Comparison of ENCODE assay signal across 14 cellular contexts in genomic region chr2:217593732-217594131, GRCh38.
DNase-seq lines count a peak whose midpoint lies in the region; ATAC-seq, FAIRE-seq and TF ChIP-seq lines count a peak whose summit lies in the region.
"Had no signal": no experiment of that assay in that cellular context is flagged by ENCODE, and none has a peak within 500 bp of the region (broad histone marks: within the 10 kb centered on the region; RNA-seq: fewer than 3 reads in every experiment).

No MANE protein-coding gene starts in this region.

- no peak for TF ChIP-seq CTCF in HFFc6 (IDR thresholded peaks at IDR 0.05)

- ATAC-seq in stimulated activated naive CD8-positive, alpha-beta T cell treated with anti-CD3 and anti-CD28 coated beads, Interleukin-15, amount 100 ng/mL, for 72 hours: peak; percentile 62
- no peak for ATAC-seq in stimulated activated naive CD8-positive, alpha-beta T cell treated with anti-CD3 and anti-CD28 coated beads, Interleukin-15, Interleukin-2, amounts not matched to agents 100 U/mL and 50 U/mL, for 24 hours
- peak; percentile 40 for ATAC-seq in HG03280 (IDR thresholded peaks at IDR 0.05; ENCODE audit: unreplicated experiment)
- no peak for ATAC-seq in HG03039 (IDR thresholded peaks at IDR 0.05; ENCODE audit: unreplicated experiment)
- ATAC-seq: activated naive CD4-positive, alpha-beta T cell treated with anti-CD3 and anti-CD28 coated beads, Interleukin-2, amount 50 U/mL, for 72 hours; left lung; SK-N-SH treated with all-trans-retinoic acid at 6 μM for 48 hours had no signal

- H3K27me3 Mint-ChIP-seq in stimulated activated naive CD8-positive, alpha-beta T cell treated with anti-CD3 and anti-CD28 coated beads, Interleukin-15, amount 100 ng/mL, for 72 hours: peaks cover 11% of the 10 kb centered on the region
- peaks cover 28% of the 10 kb centered on the region for H3K27me3 Mint-ChIP-seq in HFFc6 (ENCODE audit: insufficient read depth)

- peaks cover 7% of the 10 kb centered on the region for H3K4me1 ChIP-seq in SJCRH30
- no peaks in the 10 kb centered on the region for H3K4me1 ChIP-seq in small intestine (ENCODE audit: control insufficient read depth in 2 of 2, insufficient read depth in 1 of 2, low read depth in 1 of 2, low read length in 1 of 2)
- H3K4me1 ChIP-seq: left lung had no signal

- H3K4me3 ChIP-seq in SJCRH30: no peak overlapping the region
- H3K4me3 ChIP-seq in small intestine (ENCODE audit: low read depth in 1 of 2, low read length in 2 of 2): no peak overlapping the region
- H3K4me3 ChIP-seq: left lung had no signal

- peak overlapping the region in 1 of 2 donors; percentile 64 for H3K4me3 Mint-ChIP-seq in stimulated activated naive CD8-positive, alpha-beta T cell treated with anti-CD3 and anti-CD28 coated beads, Interleukin-15, amount 100 ng/mL, for 72 hours
- no peak overlapping the region for H3K4me3 Mint-ChIP-seq in HFFc6

- no peak for DNase-seq in stimulated activated naive CD8-positive, alpha-beta T cell treated with anti-CD3 and anti-CD28 coated beads, Interleukin-15, amount 100 ng/mL, for 72 hours
- DNase-seq in stimulated activated naive CD8-positive, alpha-beta T cell treated with anti-CD3 and anti-CD28 coated beads, Interleukin-15, Interleukin-2, amounts not matched to agents 100 U/mL and 50 U/mL, for 24 hours: no peak
- DNase-seq in SJCRH30: peak; percentile 55 to 63
- no peak for DNase-seq in small intestine
- DNase-seq in HFFc6: no peak
- no peak for DNase-seq in SK-N-DZ (ENCODE audit: low spot score)
- DNase-seq: foreskin melanocyte; left lung; stimulated activated CD4-positive, alpha-beta T cell treated with anti-CD3 and anti-CD28 coated beads, Interleukin-2, amount 100 ng/mL, for 24 hours had no signal

- H3K9me3 Mint-ChIP-seq in stimulated activated naive CD8-positive, alpha-beta T cell treated with anti-CD3 and anti-CD28 coated beads, Interleukin-15, amount 100 ng/mL, for 72 hours: peaks cover 5 to 6% of the 10 kb centered on the region in 2 donors
- no peaks in the 10 kb centered on the region for H3K9me3 Mint-ChIP-seq in HFFc6

- H3K27me3 ChIP-seq in SJCRH30 (no peaks in the 10 kb centered on the region), small intestine (ENCODE audit: control insufficient read depth in 2 of 2, insufficient read depth in 2 of 2, low read length in 2 of 2) (no peaks in the 10 kb centered on the region)
- H3K27me3 ChIP-seq: left lung had no signal

- no peaks in the 10 kb centered on the region for H3K36me3 ChIP-seq in SJCRH30
- no peaks in the 10 kb centered on the region for H3K36me3 ChIP-seq in small intestine (ENCODE audit: control insufficient read depth in 2 of 2, insufficient read depth in 2 of 2, low read length in 2 of 2)
- H3K36me3 ChIP-seq: left lung had no signal

- H3K36me3 Mint-ChIP-seq in HFFc6 (ENCODE audit: low read depth): no peaks in the 10 kb centered on the region
- H3K36me3 Mint-ChIP-seq: activated naive CD4-positive, alpha-beta T cell treated with anti-CD3 and anti-CD28 coated beads, Interleukin-2, amount 50 U/mL, for 72 hours had no signal

- WGBS in small intestine, 3 donors: 38 to 54% (median 50%) methylated on average over 4 of the region's 4 CpGs

- H3K9me3 ChIP-seq in SJCRH30 (replicated peaks) (no peaks in the 10 kb centered on the region), small intestine (ENCODE audit: control insufficient read depth, low read depth) (no peaks in the 10 kb centered on the region)
- H3K9me3 ChIP-seq: left lung had no signal

- peak overlapping the region; percentile 42 to 63 for H3K27ac Mint-ChIP-seq in stimulated activated naive CD8-positive, alpha-beta T cell treated with anti-CD3 and anti-CD28 coated beads, Interleukin-15, amount 100 ng/mL, for 72 hours
- H3K27ac Mint-ChIP-seq in HFFc6: no peak overlapping the region
- H3K27ac Mint-ChIP-seq: activated naive CD4-positive, alpha-beta T cell treated with anti-CD3 and anti-CD28 coated beads, Interleukin-2, amount 50 U/mL, for 72 hours had no signal

- H3K27ac ChIP-seq in SJCRH30: no peak overlapping the region
- no peak overlapping the region for H3K27ac ChIP-seq in small intestine (ENCODE audit: low read depth in 1 of 2, low read length in 1 of 2)
- H3K27ac ChIP-seq: left lung, parathyroid adenoma had no signal

- no peak for FAIRE-seq in small intestine (lab: Jason Lieb, UNC)

- H3K4me1 Mint-ChIP-seq in stimulated activated naive CD8-positive, alpha-beta T cell treated with anti-CD3 and anti-CD28 coated beads, Interleukin-15, amount 100 ng/mL, for 72 hours: peaks cover 20% of the 10 kb centered on the region
- no peaks in the 10 kb centered on the region for H3K4me1 Mint-ChIP-seq in HFFc6 (ENCODE audit: low read depth)

Comparison
In these comparisons a context has a peak if more than half of its experiments do, and no peak if none do; other contexts are left out.
1. ATAC-seq: peak in stimulated activated naive CD8-positive, alpha-beta T cell treated with anti-CD3 and anti-CD28 coated beads, Interleukin-15, amount 100 ng/mL, for 72 hours (single experiment) and HG03280 (single experiment); none in stimulated activated naive CD8-positive, alpha-beta T cell treated with anti-CD3 and anti-CD28 coated beads, Interleukin-15, Interleukin-2, amounts not matched to agents 100 U/mL and 50 U/mL, for 24 hours (single experiment) and HG03039 (single experiment).
2. DNase-seq: peak in SJCRH30 (2 of 2); none in stimulated activated naive CD8-positive, alpha-beta T cell treated with anti-CD3 and anti-CD28 coated beads, Interleukin-15, amount 100 ng/mL, for 72 hours (0 of 2), stimulated activated naive CD8-positive, alpha-beta T cell treated with anti-CD3 and anti-CD28 coated beads, Interleukin-15, Interleukin-2, amounts not matched to agents 100 U/mL and 50 U/mL, for 24 hours (single experiment), small intestine (single experiment), HFFc6 (single experiment) and SK-N-DZ (single experiment).